ENCODE assay signal across 8 cellular contexts in genomic region chr1:158285756-158286241, GRCh38. TPM values are rescaled to one million over a fixed set of nuclear protein-coding genes. Genes with fewer than 3 reads are reported as not detected.
A peak's percentile ranks its signal among the peaks of the same experiment; 100 is the strongest.
DNase-seq lines count a peak whose midpoint lies in the region; ATAC-seq and TF ChIP-seq lines count a peak whose summit lies in the region.

No MANE protein-coding gene starts in this region.

- peak; percentile 47 to 76 for ATAC-seq in activated naive CD4-positive, alpha-beta T cell treated with anti-CD3 and anti-CD28 coated beads, Interleukin-2, amount 50 U/mL, for 72 hours
- ATAC-seq in HG02840 (IDR thresholded peaks at IDR 0.05; ENCODE audit: low FRiP score, unreplicated experiment) (peak; percentile 48), foreskin keratinocyte (no peak)

- no peak overlapping the region for H3K4me3 ChIP-seq in stomach

- no peak for TF ChIP-seq POLR2A in stomach (IDR thresholded peaks at IDR 0.05)

- CTCF ChIA-PET in activated naive CD4-positive, alpha-beta T cell treated with anti-CD3 and anti-CD28 coated beads, Interleukin-2, amount 10 ng/mL, durations not matched to agents 7 days and 5 days (lab: Charles Lee), result no interaction called here

- H3K27ac Mint-ChIP-seq in activated naive CD4-positive, alpha-beta T cell treated with anti-CD3 and anti-CD28 coated beads, Interleukin-2, amount 50 U/mL, for 72 hours, result peak overlapping the region; percentile 22 to 25
- H3K27ac Mint-ChIP-seq in activated naive CD4-positive, alpha-beta T cell treated with anti-CD3 and anti-CD28 coated beads, Interleukin-2, amount 10 ng/mL, durations not matched to agents 7 days and 5 days, result no peak overlapping the region

- H3K4me1 ChIP-seq in stomach (no peaks in the 10 kb centered on the region), foreskin keratinocyte (no peaks in the 10 kb centered on the region)

- TF ChIP-seq CTCF in stomach (IDR thresholded peaks at IDR 0.05) (no peak), foreskin keratinocyte (conservative IDR thresholded peaks at IDR 0.05) (no peak)

- intact Hi-C loops in stomach (cut with DNase I; ENCODE audit: low total_unique reads), result no loop called here

- H3K9me3 Mint-ChIP-seq in activated naive CD4-positive, alpha-beta T cell treated with anti-CD3 and anti-CD28 coated beads, Interleukin-2, amount 50 U/mL, for 72 hours, result peaks cover 4 to 7% of the 10 kb centered on the region in 2 donors
- H3K9me3 Mint-ChIP-seq in activated naive CD4-positive, alpha-beta T cell treated with anti-CD3 and anti-CD28 coated beads, Interleukin-2, amount 10 ng/mL, durations not matched to agents 7 days and 5 days, result peaks cover 7% of the 10 kb centered on the region

- H3K36me3 Mint-ChIP-seq in activated naive CD4-positive, alpha-beta T cell treated with anti-CD3 and anti-CD28 coated beads, Interleukin-2, amount 50 U/mL, for 72 hours, result peaks cover 10 to 16% of the 10 kb centered on the region in 2 donors
- no peaks in the 10 kb centered on the region for H3K36me3 Mint-ChIP-seq in activated naive CD4-positive, alpha-beta T cell treated with anti-CD3 and anti-CD28 coated beads, Interleukin-2, amount 10 ng/mL, durations not matched to agents 7 days and 5 days

- 40 to 57% (median 53%) methylated on average over 7 of the region's 7 CpGs for WGBS in stomach, 5 donors

- no peak for DNase-seq in activated naive CD4-positive, alpha-beta T cell treated with anti-CD3 and anti-CD28 coated beads, Interleukin-2, amount 50 U/mL, for 72 hours (ENCODE audit: low spot score in 2 of 2)
- DNase-seq in activated naive CD4-positive, alpha-beta T cell treated with anti-CD3 and anti-CD28 coated beads, Interleukin-2, amount 10 ng/mL, durations not matched to agents 7 days and 5 days, result no peak
- DNase-seq in NOMO-1 treated with dmso at 0.1 percent for 144 hours (lab: John Stamatoyannopoulos, UW; ENCODE audit: unreplicated experiment) (peak; percentile 98), foreskin melanocyte (peak; percentile 28), stomach (peak; percentile 32), foreskin keratinocyte (no peak), GM03348 (ENCODE audit: low spot score) (no peak)

- peak overlapping the region in 1 of 5 donors; percentile 16 for H3K27ac ChIP-seq in stomach
- no peak overlapping the region for H3K27ac ChIP-seq in foreskin keratinocyte

- TF ChIP-seq EP300 in stomach (IDR thresholded peaks at IDR 0.05), result no peak

- H3K9me3 ChIP-seq in stomach, result peaks cover 0 to 7% (median 1%) of the 10 kb centered on the region in 4 donors

- H3K27me3 ChIP-seq in stomach (no peaks in the 10 kb centered on the region), foreskin keratinocyte (no peaks in the 10 kb centered on the region)

- H3K4me3 Mint-ChIP-seq in activated naive CD4-positive, alpha-beta T cell treated with anti-CD3 and anti-CD28 coated beads, Interleukin-2, amount 10 ng/mL, durations not matched to agents 7 days and 5 days, result no peak overlapping the region

- no peaks in the 10 kb centered on the region for H3K36me3 ChIP-seq in stomach

- peaks cover 11% of the 10 kb centered on the region for H3K4me1 Mint-ChIP-seq in activated naive CD4-positive, alpha-beta T cell treated with anti-CD3 and anti-CD28 coated beads, Interleukin-2, amount 10 ng/mL, durations not matched to agents 7 days and 5 days

- H3K27me3 Mint-ChIP-seq in activated naive CD4-positive, alpha-beta T cell treated with anti-CD3 and anti-CD28 coated beads, Interleukin-2, amount 10 ng/mL, durations not matched to agents 7 days and 5 days, result peaks cover 7% of the 10 kb centered on the region

RNA-seq across cellular contexts. Expression of gene CD1C, which starts 3.9 kb away (rescaled TPM):
- total RNA-seq in activated naive CD4-positive, alpha-beta T cell treated with anti-CD3 and anti-CD28 coated beads, Interleukin-2, amount 50 U/mL, for 72 hours, result under 1 TPM; 0.23 to 0.46 TPM
- total RNA-seq in stomach, result 1 to 10 TPM in 2 of 5 donors, not detected in 3; 1.8 to 2.8 TPM
- 1 to 10 TPM in 1 of 3 donors, not detected in 2; 1.1 TPM for polyA plus RNA-seq in stomach
- total RNA-seq in foreskin keratinocyte, result not detected in 2 replicates
- polyA plus RNA-seq in foreskin keratinocyte, result not detected in 2 replicates

RNA-seq across cellular contexts. Expression of gene CD1A, which starts 31.6 kb away (rescaled TPM):
- total RNA-seq in activated naive CD4-positive, alpha-beta T cell treated with anti-CD3 and anti-CD28 coated beads, Interleukin-2, amount 50 U/mL, for 72 hours, result under 1 TPM in 1 of 2 donors, not detected in 1; 0.12 TPM
- not detected for total RNA-seq in stomach
- polyA plus RNA-seq in stomach, result under 1 TPM in 1 of 3 donors, not detected in 2; 0.10 TPM
- not detected in 2 replicates for total RNA-seq in foreskin keratinocyte
- polyA plus RNA-seq in foreskin keratinocyte, result not detected in 2 replicates

RNA-seq across cellular contexts. Expression of gene CD1B, which starts 45.5 kb away (rescaled TPM):
- total RNA-seq in activated naive CD4-positive, alpha-beta T cell treated with anti-CD3 and anti-CD28 coated beads, Interleukin-2, amount 50 U/mL, for 72 hours, result not detected
- total RNA-seq in stomach (1 to 10 TPM in 1 of 5 donors, not detected in 4; 1.2 TPM), foreskin keratinocyte (not detected in 2 replicates)
- polyA plus RNA-seq in stomach (not detected), foreskin keratinocyte (not detected in 2 replicates)

Comparison
In these comparisons a context has a peak if more than half of its experiments do, and no peak if none do; other contexts are left out.
1. DNase-seq: peak in NOMO-1 treated with dmso at 0.1 percent for 144 hours (single experiment), foreskin melanocyte (single experiment) and stomach (single experiment); none in activated naive CD4-positive, alpha-beta T cell treated with anti-CD3 and anti-CD28 coated beads, Interleukin-2, amount 50 U/mL, for 72 hours (0 of 2), activated naive CD4-positive, alpha-beta T cell treated with anti-CD3 and anti-CD28 coated beads, Interleukin-2, amount 10 ng/mL, durations not matched to agents 7 days and 5 days (single experiment), foreskin keratinocyte (0 of 2) and GM03348 (single experiment).